16 cellular contexts compared by ENCODE assay signal in genomic region chr10:71603190-71603589, GRCh38.
"Had no signal": no experiment of that assay in that cellular context is flagged by ENCODE, and none has a peak within 500 bp of the region (broad histone marks: within the 10 kb centered on the region; RNA-seq: fewer than 3 reads in every experiment).

No MANE protein-coding gene starts in this region.

- DNase-seq: activated CD4-positive, alpha-beta memory T cell treated with anti-CD3 and anti-CD28 coated beads for 36 hours; activated CD4-positive, alpha-beta T cell treated with anti-CD3 and anti-CD28 coated beads for 1 hour; activated gamma-delta T cell treated with Interleukin-2 at 50 U/mL for 16 hours; activated naive CD8-positive, alpha-beta T cell treated with anti-CD3 and anti-CD28 coated beads, Interleukin-2, amount 10 ng/mL, durations not matched to agents 7 days and 5 days; activated T-cell treated with anti-CD3 and anti-CD28 coated beads, Interleukin-2, amount 50 U/mL, for 4 hours; foreskin fibroblast; glutamatergic neuron; immature natural killer cell; mammary epithelial cell; tibial artery had no signal

- H3K27ac Mint-ChIP-seq: activated CD4-positive, alpha-beta memory T cell treated with anti-CD3 and anti-CD28 coated beads for 36 hours; activated naive CD8-positive, alpha-beta T cell treated with anti-CD3 and anti-CD28 coated beads, Interleukin-2, amount 10 ng/mL, durations not matched to agents 7 days and 5 days; immature natural killer cell; natural killer cell treated with Interleukin-12 subunit alpha and Interleukin-12 subunit beta and Interleukin-15 and Interleukin-18, amount 100 ng/mL, for 72 hours; T-helper 2 cell treated with Interferon-gamma antibody and Interleukin-4, amounts not matched to agents 5 μg/mL and 100 μg/mL, for 36 hours had no signal

- H3K4me3 Mint-ChIP-seq: activated CD4-positive, alpha-beta memory T cell treated with anti-CD3 and anti-CD28 coated beads for 36 hours; activated naive CD8-positive, alpha-beta T cell treated with anti-CD3 and anti-CD28 coated beads, Interleukin-2, amount 10 ng/mL, durations not matched to agents 7 days and 5 days; activated T-cell treated with anti-CD3 and anti-CD28 coated beads, Interleukin-2, amount 50 U/mL, for 4 hours; immature natural killer cell; natural killer cell treated with Interleukin-12 subunit alpha and Interleukin-12 subunit beta and Interleukin-15 and Interleukin-18, amount 100 ng/mL, for 72 hours; T-helper 2 cell treated with Interferon-gamma antibody and Interleukin-4, amounts not matched to agents 5 μg/mL and 100 μg/mL, for 36 hours had no signal

- H3K9me3 Mint-ChIP-seq: activated CD4-positive, alpha-beta memory T cell treated with anti-CD3 and anti-CD28 coated beads for 36 hours; activated naive CD8-positive, alpha-beta T cell treated with anti-CD3 and anti-CD28 coated beads, Interleukin-2, amount 10 ng/mL, durations not matched to agents 7 days and 5 days; activated T-cell treated with anti-CD3 and anti-CD28 coated beads, Interleukin-2, amount 50 U/mL, for 4 hours; immature natural killer cell; natural killer cell treated with Interleukin-12 subunit alpha and Interleukin-12 subunit beta and Interleukin-15 and Interleukin-18, amount 100 ng/mL, for 72 hours; T-helper 2 cell treated with Interferon-gamma antibody and Interleukin-4, amounts not matched to agents 5 μg/mL and 100 μg/mL, for 36 hours had no signal

- H3K4me1 Mint-ChIP-seq: immature natural killer cell had no signal

- H3K27ac ChIP-seq: ascending aorta, esophagus muscularis mucosa, pancreas, tibial artery had no signal

- H3K4me3 ChIP-seq: ascending aorta, esophagus muscularis mucosa, pancreas, skin epidermis, tibial artery had no signal

- H3K4me1 ChIP-seq: ascending aorta, pancreas had no signal

- H3K36me3 ChIP-seq: ascending aorta, esophagus muscularis mucosa, pancreas, tibial artery had no signal

- H3K9me3 ChIP-seq: ascending aorta, esophagus muscularis mucosa, pancreas, tibial artery had no signal

- H3K27me3 ChIP-seq: ascending aorta, esophagus muscularis mucosa, pancreas, tibial artery had no signal

- ATAC-seq: activated T-cell treated with anti-CD3 and anti-CD28 coated beads, Interleukin-2, amount 50 U/mL, for 4 hours; natural killer cell treated with Interleukin-12 subunit alpha and Interleukin-12 subunit beta and Interleukin-15 and Interleukin-18, amount 100 ng/mL, for 72 hours had no signal

- H3K27me3 Mint-ChIP-seq: activated CD4-positive, alpha-beta memory T cell treated with anti-CD3 and anti-CD28 coated beads for 36 hours; natural killer cell treated with Interleukin-12 subunit alpha and Interleukin-12 subunit beta and Interleukin-15 and Interleukin-18, amount 100 ng/mL, for 72 hours had no signal

- H3K36me3 Mint-ChIP-seq: activated CD4-positive, alpha-beta memory T cell treated with anti-CD3 and anti-CD28 coated beads for 36 hours; activated naive CD8-positive, alpha-beta T cell treated with anti-CD3 and anti-CD28 coated beads, Interleukin-2, amount 10 ng/mL, durations not matched to agents 7 days and 5 days; immature natural killer cell; natural killer cell treated with Interleukin-12 subunit alpha and Interleukin-12 subunit beta and Interleukin-15 and Interleukin-18, amount 100 ng/mL, for 72 hours had no signal
